8 cellular contexts compared by ENCODE assay signal in the genomic region with DNA sequence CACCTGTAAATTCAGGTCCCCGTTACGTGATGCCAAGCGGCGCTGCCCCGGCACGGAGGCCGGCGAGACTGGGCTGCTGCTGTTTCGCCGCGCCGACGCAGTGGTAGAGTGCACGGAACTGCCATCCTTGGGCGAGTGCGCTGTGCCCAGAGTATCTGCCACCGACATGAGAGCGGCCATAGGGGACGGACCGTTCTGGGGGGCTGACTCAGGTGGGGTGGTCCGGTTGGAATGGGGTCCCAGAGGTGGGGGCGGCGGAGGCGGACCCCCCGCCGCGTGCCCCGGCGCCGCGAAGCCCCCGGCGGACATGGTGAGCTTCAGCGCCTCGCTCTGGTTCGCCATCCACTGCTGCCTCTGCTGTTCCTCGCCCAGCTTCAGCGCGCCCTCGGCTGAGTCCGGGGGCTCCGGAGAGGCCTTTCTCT.
A peak's percentile ranks its signal among the peaks of the same experiment; 100 is the strongest.
DNase-seq lines count a peak whose midpoint lies in the region; ATAC-seq and TF ChIP-seq lines count a peak whose summit lies in the region.

No MANE protein-coding gene starts in this region.

- no peak for DNase-seq in AG04449 (ENCODE audit: low read depth, low spot score)
- peak; percentile 44 for DNase-seq in HK-2 (ENCODE audit: unreplicated experiment)
- DNase-seq in GM13976 (ENCODE audit: low spot score) = no peak
- no peak for DNase-seq in SHP77 (lab: John Stamatoyannopoulos, UW)

- H3K9me3 ChIP-seq in muscle layer of colon (ENCODE audit: low read length) = no peaks in the 10 kb centered on the region

- H3K9ac ChIP-seq in muscle layer of colon (ENCODE audit: low read length) = peak overlapping the region; percentile 85

- CTCF ChIA-PET in AG04449 (lab: Yijun Ruan, JAX) = interaction anchor here (1.1 to 13.4 kb wide), 12 partner anchors 14 to 150 kb away, joined by 3 to 110 read pairs (median 12); no protein-coding TSS in a partner anchor

- TF ChIP-seq CTCF in AG04449 (IDR thresholded peaks at IDR 0.05; ENCODE audit: insufficient read depth, low read length, missing control alignments) (no peak), GM13976 (IDR thresholded peaks at IDR 0.05; ENCODE audit: borderline replicate concordance, control extremely low read depth, extremely low read depth, insufficient read depth, missing control alignments) (no peak)

- H3K4me3 ChIP-seq in AG04449 (ENCODE audit: low read depth, low read length) = peak overlapping the region; percentile 92
- peak overlapping the region; percentile 88 to 89 for H3K4me3 ChIP-seq in muscle layer of colon (ENCODE audit: low read depth in 1 of 2, low read length in 2 of 2)

- peaks cover 12% of the 10 kb centered on the region for H3K36me3 ChIP-seq in muscle layer of colon (ENCODE audit: insufficient read depth, low read length)

- H3K27me3 ChIP-seq in muscle layer of colon (ENCODE audit: control insufficient read depth in 1 of 2, insufficient read depth in 2 of 2, low read length in 2 of 2) = no peaks in the 10 kb centered on the region

- POLR2A ChIA-PET in AG04449 (lab: Yijun Ruan, JAX) = interaction anchor here (0.8 to 4.6 kb wide), 4 partner anchors 14 to 107 kb away, joined by 4 to 30 read pairs (median 5); no protein-coding TSS in a partner anchor

- in situ Hi-C loops in GM13976 (cut with MboI; ENCODE audit: low sequenced_read_pairs, unreplicated experiment) = loop anchor here (10.0 kb wide), 1 partner anchor 61 kb away; no protein-coding TSS in a partner anchor

- H3K27ac ChIP-seq in cingulate gyrus (ENCODE audit: low read depth, low read length) (peak overlapping the region; percentile 75), muscle layer of colon (ENCODE audit: low read depth, low read length) (peak overlapping the region; percentile 98)

- peaks cover 45% of the 10 kb centered on the region for H3K4me1 ChIP-seq in muscle layer of colon (ENCODE audit: insufficient read depth, low read length)

- ATAC-seq in HG02981 (IDR thresholded peaks at IDR 0.05; ENCODE audit: unreplicated experiment) (no peak), HG03025 (IDR thresholded peaks at IDR 0.05; ENCODE audit: low FRiP score, unreplicated experiment) (no peak)
